In the genomic region with DNA sequence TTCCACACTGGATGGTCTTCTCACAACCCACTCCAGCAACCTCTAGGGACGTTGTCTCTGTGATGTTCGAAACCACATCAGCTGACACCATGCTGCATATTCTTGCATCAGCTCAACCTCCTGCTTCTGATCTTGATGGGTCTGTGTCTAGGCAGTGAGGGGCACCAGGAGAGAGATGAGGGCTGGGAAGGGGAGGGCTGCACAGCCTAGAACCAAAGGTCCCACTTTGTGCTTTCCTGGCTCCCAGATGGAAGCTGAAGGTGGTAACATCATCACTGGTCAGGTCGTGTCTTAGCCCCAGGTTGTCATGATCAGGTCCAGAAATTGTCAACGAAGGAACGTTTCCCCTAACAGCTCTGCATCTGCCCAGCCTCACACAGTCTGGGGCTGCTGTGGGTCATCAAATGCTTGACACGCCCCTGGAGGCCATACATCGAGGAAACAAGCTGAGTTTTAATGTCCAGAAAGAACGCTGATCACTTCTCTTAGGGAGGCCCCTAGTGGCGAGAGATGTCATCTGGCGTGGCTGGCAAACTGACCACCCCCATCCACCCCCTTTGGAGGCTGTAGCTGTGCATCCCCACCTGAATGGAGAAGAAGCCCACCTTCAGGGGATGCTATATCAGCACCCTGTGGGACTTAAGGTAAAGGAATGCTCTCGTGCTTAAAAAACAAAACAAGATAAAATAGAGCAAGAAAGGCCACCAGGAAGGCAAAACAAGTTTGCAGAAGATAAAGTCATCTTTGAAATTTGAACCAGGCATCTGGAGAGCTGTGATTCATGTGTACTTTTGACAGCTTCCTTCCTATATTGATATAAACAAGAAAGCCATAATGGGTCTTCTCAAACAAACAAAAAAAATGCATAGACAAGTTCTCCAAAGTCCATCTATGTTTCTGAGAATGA, we compare ENCODE assay signal across 8 cellular contexts. TPM values are rescaled to one million over a fixed set of nuclear protein-coding genes. Genes with fewer than 3 reads are reported as not detected.
DNase-seq lines count a peak whose midpoint lies in the region; ATAC-seq and TF ChIP-seq lines count a peak whose summit lies in the region.

No MANE protein-coding gene starts in this region.

- TF ChIP-seq POLR2A in thyroid gland (IDR thresholded peaks at IDR 0.05): no peak

- H3K4me1 ChIP-seq in thyroid gland: peaks cover 0 to 6% of the 10 kb centered on the region in 2 donors

- WGBS in thyroid gland, 2 donors: 29% methylated on average over 8 to 11 of the region's 11 CpGs

- DNase-seq in activated CD4-positive, alpha-beta T cell treated with anti-CD3 and anti-CD28 coated beads for 48 hours: peak; percentile 37
- DNase-seq in activated CD4-positive, alpha-beta T cell treated with anti-CD3 and anti-CD28 coated beads for 1 hour: no peak
- peak; percentile 8 for DNase-seq in KG1 (lab: John Stamatoyannopoulos, UW)
- peak; percentile 41 for DNase-seq in SHP77 treated with DMSO at 0.1 percent for 48 hours (lab: John Stamatoyannopoulos, UW)
- DNase-seq in cardiac fibroblast (ENCODE audit: low read depth in 2 of 2): peak; percentile 86 to 88
- DNase-seq in left lobe of liver (ENCODE audit: low spot score): no peak
- DNase-seq in thyroid gland: peak; percentile 37 to 40

- peak; percentile 87 for TF ChIP-seq CTCF in cardiac fibroblast (IDR thresholded peaks at IDR 0.05; ENCODE audit: low read depth, low read length)
- TF ChIP-seq CTCF in thyroid gland (IDR thresholded peaks at IDR 0.05): peak; percentile 29 to 67 (median 48)

- H3K27ac ChIP-seq in thyroid gland: no peak overlapping the region

- no peaks in the 10 kb centered on the region for H3K9me3 ChIP-seq in thyroid gland

- intact Hi-C loops in thyroid gland (cut with DNase I): no loop called here

- H3K36me3 ChIP-seq in thyroid gland: no peaks in the 10 kb centered on the region

- H3K4me3 ChIP-seq in cardiac fibroblast (replicated peaks in 1 of 2; ENCODE audit: low read depth in 2 of 2, low read length in 2 of 2) (no peak overlapping the region), thyroid gland (replicated peaks in 1 of 3) (no peak overlapping the region)

- ATAC-seq in GM21619 (IDR thresholded peaks at IDR 0.05; ENCODE audit: unreplicated experiment) (peak; percentile 82), left lobe of liver (peak; percentile 91)

- H3K27me3 ChIP-seq in thyroid gland: no peaks in the 10 kb centered on the region

RNA-seq across cellular contexts. Expression of a gene that starts 58.3 kb away (rescaled TPM):
- total RNA-seq in left lobe of liver (24.9 TPM), thyroid gland (10 to 100 TPM; 50.0 to 89.8 (median 78.4) TPM)

Comparison
In these comparisons a context has a peak if more than half of its experiments do, and no peak if none do; other contexts are left out.
1. DNase-seq: peak in activated CD4-positive, alpha-beta T cell treated with anti-CD3 and anti-CD28 coated beads for 48 hours (single experiment), KG1 (single experiment), SHP77 treated with DMSO at 0.1 percent for 48 hours (single experiment), cardiac fibroblast (2 of 2) and thyroid gland (2 of 2); none in activated CD4-positive, alpha-beta T cell treated with anti-CD3 and anti-CD28 coated beads for 1 hour (single experiment) and left lobe of liver (single experiment).